ENCODE assay signal across 9 cellular contexts in genomic region chr15:45171912-45172311, GRCh38. TPM values are rescaled to one million over a fixed set of nuclear protein-coding genes. Genes with fewer than 3 reads are reported as not detected.
"Had no signal": no experiment of that assay in that cellular context is flagged by ENCODE, and none has a peak within 500 bp of the region (broad histone marks: within the 10 kb centered on the region; RNA-seq: fewer than 3 reads in every experiment).

No MANE protein-coding gene starts in this region.

- H3K27me3 Mint-ChIP-seq: IgD-negative memory B cell had no signal

- H3K4me2 ChIP-seq: GM23338 had no signal

- H3K27ac ChIP-seq: HL-60 had no signal

- ATAC-seq: GM23338 had no signal

- H3K27ac Mint-ChIP-seq: GM23338, H9, IgD-negative memory B cell had no signal

- DNase-seq: H9, HCEC 1CT, KBM-7 had no signal

- H3K4me3 Mint-ChIP-seq: GM23338, H9 had no signal

- FAIRE-seq: H1, H54 had no signal

- H3K36me3 Mint-ChIP-seq: IgD-negative memory B cell had no signal

- H2AFZ ChIP-seq: GM23338 had no signal

- H3K4me3 ChIP-seq: GM23338 had no signal

- H3K9me3 Mint-ChIP-seq: GM23338, H9, IgD-negative memory B cell had no signal

RNA-seq across cellular contexts. Expression of gene DUOX1, which starts 42.1 kb away (rescaled TPM):
- total RNA-seq: HT1080 had no signal

RNA-seq across cellular contexts. Expression of gene DUOXA1, which starts 42.2 kb away (rescaled TPM):
- total RNA-seq: GM23338, H1 had no signal
- polyA plus RNA-seq: GM23338, IgD-negative memory B cell had no signal

RNA-seq across cellular contexts. Expression of gene DUOXA2, which starts 57.8 kb away (rescaled TPM):
- total RNA-seq: GM23338, H1, H9, HT1080 had no signal
- polyA plus RNA-seq: GM23338, IgD-negative memory B cell had no signal

RNA-seq across cellular contexts. Expression of gene DUOX2, which starts 57.9 kb away (rescaled TPM):
- total RNA-seq: GM23338, H1 had no signal
- polyA plus RNA-seq: GM23338, IgD-negative memory B cell had no signal
